ENCODE assay signal across 8 cellular contexts in genomic region chr2:20436716-20437470, GRCh38.
"Had no signal": no experiment of that assay in that cellular context is flagged by ENCODE, and none has a peak within 500 bp of the region (broad histone marks: within the 10 kb centered on the region; RNA-seq: fewer than 3 reads in every experiment).

No MANE protein-coding gene starts in this region.

- H3K27ac ChIP-seq: foreskin keratinocyte, psoas muscle had no signal

- H3K27me3 ChIP-seq: foreskin keratinocyte had no signal

- ATAC-seq: foreskin keratinocyte; psoas muscle; stimulated activated naive CD8-positive, alpha-beta T cell treated with anti-CD3 and anti-CD28 coated beads, Interleukin-15, Interleukin-2, amounts not matched to agents 100 U/mL and 50 U/mL, for 24 hours; T-helper 17 cell had no signal

- H3K9me3 ChIP-seq: psoas muscle had no signal

- DNase-seq: activated CD4-positive, CD25-positive, alpha-beta regulatory T cell; activated naive CD4-positive, alpha-beta T cell treated with anti-CD3 and anti-CD28 coated beads for 36 hours; foreskin keratinocyte; nephron progenitor cell; psoas muscle; stimulated activated CD4-positive, alpha-beta T cell treated with anti-CD3 and anti-CD28 coated beads, Interleukin-12 subunit alpha, Interleukin-12 subunit beta, amount 100 ng/mL, for 4 hours; stimulated activated naive CD8-positive, alpha-beta T cell treated with anti-CD3 and anti-CD28 coated beads, Interleukin-15, Interleukin-2, amounts not matched to agents 100 U/mL and 50 U/mL, for 24 hours; T-helper 17 cell had no signal

- H3K4me3 ChIP-seq: psoas muscle had no signal
